In genomic region chr1:27536767-27537166, GRCh38 we compare ENCODE assay signal across 8 cellular contexts. TPM values are rescaled to one million over a fixed set of nuclear protein-coding genes. Genes with fewer than 3 reads are reported as not detected.
DNase-seq lines count a peak whose midpoint lies in the region; ATAC-seq and TF ChIP-seq lines count a peak whose summit lies in the region.

No MANE protein-coding gene starts in this region.

- H3K36me3 ChIP-seq in GM23338 (ENCODE audit: insufficient read depth) = no peaks in the 10 kb centered on the region
- peaks cover 0 to 54% (median 23%) of the 10 kb centered on the region in 9 donors for H3K36me3 ChIP-seq in heart right ventricle

- no peaks in the 10 kb centered on the region for H3K9me2 ChIP-seq in GM23338 (ENCODE audit: insufficient read depth)

- no peaks in the 10 kb centered on the region for H3K79me2 ChIP-seq in GM23338 (replicated peaks; ENCODE audit: insufficient read depth)

- TF ChIP-seq CTCF in GM23338 (conservative IDR thresholded peaks at IDR 0.05; ENCODE audit: low read depth in 2 of 2) (no peak), heart right ventricle (IDR thresholded peaks at IDR 0.05) (peak in 1 of 9 donors; percentile 15), natural killer cell (IDR thresholded peaks at IDR 0.05) (no peak), GM13977 (IDR thresholded peaks at IDR 0.05; ENCODE audit: extremely low read depth, insufficient read depth, missing control alignments) (no peak)

- H3K27ac ChIP-seq in GM23338 (ENCODE audit: low read depth) = no peak overlapping the region
- H3K27ac ChIP-seq in heart right ventricle = peak overlapping the region; percentile 38 to 92 (median 79)

- peaks cover 47% of the 10 kb centered on the region for H3K4me1 ChIP-seq in GM23338 (ENCODE audit: insufficient read depth)
- peaks cover 26 to 69% (median 60%) of the 10 kb centered on the region in 9 donors for H3K4me1 ChIP-seq in heart right ventricle

- H3K4me3 Mint-ChIP-seq in GM23338 (peak overlapping the region; percentile 26; the same call in 1 of the 3 replicates), natural killer cell (no peak overlapping the region)

- DNase-seq in GM23338 (ENCODE audit: low spot score) (peak; percentile 76), T1000 (lab: John Stamatoyannopoulos, UW) (peak; percentile 65), heart right ventricle (peak; percentile 71 to 76), sciatic nerve (ENCODE audit: low spot score) (peak; percentile 74), natural killer cell (no peak), UCSD-AML1 (lab: John Stamatoyannopoulos, UW; ENCODE audit: unreplicated experiment) (no peak), GM13977 (ENCODE audit: low spot score) (no peak), GOT3 (lab: John Stamatoyannopoulos, UW) (no peak)

- H3K27ac Mint-ChIP-seq in GM23338 (0 out of 2 replicates have a peak overlapping the region, but pooled peaks have one; percentile 10), natural killer cell (no peak overlapping the region)

- H3F3A ChIP-seq in GM23338 (replicated peaks; ENCODE audit: low read depth) = 0 out of 2 replicates have a peak, but pooled peaks cover 12% of the 10 kb centered on the region

- H3K27me3 Mint-ChIP-seq in GM23338 (ENCODE audit: insufficient read depth, low read depth, poor library complexity) (peaks cover 30% of the 10 kb centered on the region), natural killer cell (ENCODE audit: low read depth in 2 of 2) (no peaks in the 10 kb centered on the region)

- H3K9me3 ChIP-seq in heart right ventricle = no peaks in the 10 kb centered on the region

- intact Hi-C loops in heart right ventricle (cut with DNase I) = no loop called here
- intact Hi-C loops in sciatic nerve (cut with DNase I) = loop anchor here (5.0 kb wide), 1 partner anchor 39 kb away; no protein-coding TSS in a partner anchor
- intact Hi-C loops in natural killer cell (cut with micrococcal nuclease) = no loop called here

- H3K4me3 ChIP-seq in GM23338 = no peak overlapping the region
- peak overlapping the region in 1 of 10 donors; percentile 3 for H3K4me3 ChIP-seq in heart right ventricle

- H4K20me1 ChIP-seq in GM23338 (replicated peaks; ENCODE audit: insufficient read depth) = no peaks in the 10 kb centered on the region

- no peaks in the 10 kb centered on the region; the same call in 2 of the 3 replicates for H3K9me3 Mint-ChIP-seq in GM23338
- no peaks in the 10 kb centered on the region for H3K9me3 Mint-ChIP-seq in natural killer cell

- 8 to 26% methylated on average over 11 of the region's 11 CpGs for WGBS in heart right ventricle, 2 donors

- in situ Hi-C loops in GM13977 (cut with MboI; ENCODE audit: low pct_unique_long_range_greater_than_20kb, low sequenced_read_pairs, unreplicated experiment) = no loop called here

- no peak overlapping the region for H2AFZ ChIP-seq in GM23338

- ATAC-seq in GM23338 (peak; percentile 81), heart right ventricle (peak; percentile 71 to 88 (median 85)), sciatic nerve (peak; percentile 88), natural killer cell (no peak)

- H3K4me1 Mint-ChIP-seq in GM23338 = peaks cover 74% of the 10 kb centered on the region
- H3K4me1 Mint-ChIP-seq in natural killer cell = peaks cover 7 to 28% of the 10 kb centered on the region in 2 donors

- H3K4me2 ChIP-seq in GM23338 = peak overlapping the region; percentile 60

- no peaks in the 10 kb centered on the region for H3K27me3 ChIP-seq in GM23338 (ENCODE audit: insufficient read depth)
- no peaks in the 10 kb centered on the region for H3K27me3 ChIP-seq in heart right ventricle

- peaks cover 12% of the 10 kb centered on the region for H3K36me3 Mint-ChIP-seq in GM23338 (ENCODE audit: low read depth)
- H3K36me3 Mint-ChIP-seq in natural killer cell = no peaks in the 10 kb centered on the region

TF ChIP-seq in GM23338, 12 proteins besides CTCF, POLR2A, EP300 and RAD21 (continues in another document):
- TF ChIP-seq EZH2phosphoT487 (IDR thresholded peaks at IDR 0.05; ENCODE audit: unreplicated experiment) = no peak
- no peak for TF ChIP-seq EZH2 (IDR thresholded peaks at IDR 0.05; ENCODE audit: low read depth, unreplicated experiment)
- no peak for TF ChIP-seq POLR2AphosphoS5 (IDR thresholded peaks at IDR 0.05; ENCODE audit: low read depth)
- TF ChIP-seq ETS1 (IDR thresholded peaks at IDR 0.05) = no peak
- TF ChIP-seq REST (IDR thresholded peaks at IDR 0.05; ENCODE audit: unreplicated experiment) = no peak

RNA-seq across cellular contexts. Expression of gene WASF2, which starts 46.8 kb away (rescaled TPM):
- 37.2 and 40.9 TPM in 2 replicates for total RNA-seq in GM23338 (2014; rRNA removed; shearing (Covaris generic))
- polyA plus RNA-seq in GM23338 (2016; fragmentation: Nextera tagmentation; extraction: Ambion mirVana) (89.5 and 95.6 TPM in 2 replicates), heart right ventricle (10 to 100 TPM; 19.6 to 24.8 TPM)
- total RNA-seq in heart right ventricle (10 to 100 TPM; 41.2 to 75.4 (median 52.0) TPM), sciatic nerve (183 TPM), natural killer cell (100 to 1,000 TPM; 137 to 153 (median 143) TPM)

Comparison
In these comparisons a context has a peak if more than half of its experiments do, and no peak if none do; other contexts are left out.
1. ATAC-seq: peak in GM23338 (single experiment), heart right ventricle (8 of 8) and sciatic nerve (single experiment); none in natural killer cell (0 of 3).
2. DNase-seq: peak in GM23338 (single experiment), T1000 (single experiment), heart right ventricle (2 of 2) and sciatic nerve (single experiment); none in natural killer cell (single experiment), UCSD-AML1 (single experiment), GM13977 (single experiment) and GOT3 (single experiment).